In genomic region chr13:46551410-46552301, GRCh38 we compare ENCODE assay signal across 1 cellular context.
TF ChIP-seq lines count a peak whose summit lies in the region.

No MANE protein-coding gene starts in this region.

TF ChIP-seq in HEK293, 187 proteins besides CTCF, POLR2A, EP300 and RAD21 (continued from another document):
- no peak for TF ChIP-seq ZNF18 (tag by site-specific recombination; IDR thresholded peaks at IDR 0.05)
- 0 out of 2 replicates have a peak, but pooled peaks have one; percentile 20 for TF ChIP-seq ZNF692 (tag by site-specific recombination; IDR thresholded peaks at IDR 0.05)
- TF ChIP-seq SP7 (tag by site-specific recombination; IDR thresholded peaks at IDR 0.05), result peak; percentile 56; the same call in 1 of the 2 replicates
- TF ChIP-seq ZFP37 (tag by site-specific recombination; IDR thresholded peaks at IDR 0.05), result peak; percentile 60; the same call in 1 of the 2 replicates
- no peak for TF ChIP-seq ZNF248 (tag by site-specific recombination; IDR thresholded peaks at IDR 0.05)
- TF ChIP-seq ZNF624 (tag by site-specific recombination; IDR thresholded peaks at IDR 0.05), result no peak
- no peak for TF ChIP-seq MEIS1 (CRISPR knock-in tag; IDR thresholded peaks at IDR 0.05; ENCODE audit: borderline replicate concordance)
- peak; percentile 35; the same call in 1 of the 2 replicates for TF ChIP-seq ZNF629 (tag by site-specific recombination; IDR thresholded peaks at IDR 0.05)
- no peak for TF ChIP-seq YY1 (tag by site-specific recombination; IDR thresholded peaks at IDR 0.05)
- peak; percentile 76 for TF ChIP-seq ZSCAN30 (tag by site-specific recombination; IDR thresholded peaks at IDR 0.05)
- TF ChIP-seq ZBTB49 (tag by site-specific recombination; IDR thresholded peaks at IDR 0.05; ENCODE audit: low read depth), result no peak
- TF ChIP-seq ZNF660 (tag by site-specific recombination; IDR thresholded peaks at IDR 0.05), result peak; percentile 87
